In the genomic region with DNA sequence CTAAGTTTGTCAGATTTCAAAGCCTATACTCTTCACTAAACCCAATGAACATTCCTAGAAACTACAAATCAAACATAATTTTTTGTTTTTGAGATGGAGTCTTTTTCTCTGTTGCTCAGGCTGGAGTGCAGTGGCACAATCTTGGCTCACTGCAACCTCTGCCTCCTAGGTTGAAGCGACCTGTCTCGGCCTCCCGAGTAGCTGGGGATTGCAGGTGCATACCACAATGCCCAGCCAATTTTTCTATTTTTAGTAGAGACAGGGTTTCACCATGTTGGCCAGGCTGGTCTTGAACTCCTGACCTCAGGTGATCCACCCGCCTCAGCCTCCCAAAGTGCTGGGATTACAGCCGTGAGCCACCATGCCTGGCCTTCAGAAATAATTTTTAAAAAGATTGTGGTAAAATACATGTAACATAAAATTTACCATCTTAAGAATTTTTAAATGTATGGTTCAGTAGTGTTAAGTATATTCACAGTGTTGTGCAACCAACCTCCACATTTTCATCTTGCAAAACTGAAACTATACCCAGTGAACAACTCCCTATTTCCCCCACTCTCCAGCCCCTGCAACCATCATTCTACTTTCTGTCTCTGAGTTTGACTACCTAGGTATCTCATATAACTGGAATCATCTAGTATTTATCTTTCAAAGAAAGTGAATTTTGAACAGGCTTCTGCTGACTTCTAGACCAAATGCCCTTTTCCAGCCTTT, we compare ENCODE assay signal across 1 cellular context.
A peak's percentile ranks its signal among the peaks of the same experiment; 100 is the strongest.
TF ChIP-seq lines count a peak whose summit lies in the region.

No MANE protein-coding gene starts in this region.

TF ChIP-seq in IMR-90, 13 proteins besides CTCF, POLR2A, EP300 and RAD21:
- TF ChIP-seq MXI1 (IDR thresholded peaks at IDR 0.05; ENCODE audit: borderline replicate concordance, low read depth, low read length) (no peak), CEBPB (IDR thresholded peaks at IDR 0.05; ENCODE audit: low read depth, low read length) (peak; percentile 34)
- TF ChIP-seq, protein P1, sequence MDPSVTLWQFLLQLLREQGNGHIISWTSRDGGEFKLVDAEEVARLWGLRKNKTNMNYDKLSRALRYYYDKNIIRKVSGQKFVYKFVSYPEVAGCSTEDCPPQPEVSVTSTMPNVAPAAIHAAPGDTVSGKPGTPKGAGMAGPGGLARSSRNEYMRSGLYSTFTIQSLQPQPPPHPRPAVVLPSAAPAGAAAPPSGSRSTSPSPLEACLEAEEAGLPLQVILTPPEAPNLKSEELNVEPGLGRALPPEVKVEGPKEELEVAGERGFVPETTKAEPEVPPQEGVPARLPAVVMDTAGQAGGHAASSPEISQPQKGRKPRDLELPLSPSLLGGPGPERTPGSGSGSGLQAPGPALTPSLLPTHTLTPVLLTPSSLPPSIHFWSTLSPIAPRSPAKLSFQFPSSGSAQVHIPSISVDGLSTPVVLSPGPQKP (IDR thresholded peaks at IDR 0.05; ENCODE audit: borderline replicate concordance, low read depth, low read length), result no peak
